In the genomic region with DNA sequence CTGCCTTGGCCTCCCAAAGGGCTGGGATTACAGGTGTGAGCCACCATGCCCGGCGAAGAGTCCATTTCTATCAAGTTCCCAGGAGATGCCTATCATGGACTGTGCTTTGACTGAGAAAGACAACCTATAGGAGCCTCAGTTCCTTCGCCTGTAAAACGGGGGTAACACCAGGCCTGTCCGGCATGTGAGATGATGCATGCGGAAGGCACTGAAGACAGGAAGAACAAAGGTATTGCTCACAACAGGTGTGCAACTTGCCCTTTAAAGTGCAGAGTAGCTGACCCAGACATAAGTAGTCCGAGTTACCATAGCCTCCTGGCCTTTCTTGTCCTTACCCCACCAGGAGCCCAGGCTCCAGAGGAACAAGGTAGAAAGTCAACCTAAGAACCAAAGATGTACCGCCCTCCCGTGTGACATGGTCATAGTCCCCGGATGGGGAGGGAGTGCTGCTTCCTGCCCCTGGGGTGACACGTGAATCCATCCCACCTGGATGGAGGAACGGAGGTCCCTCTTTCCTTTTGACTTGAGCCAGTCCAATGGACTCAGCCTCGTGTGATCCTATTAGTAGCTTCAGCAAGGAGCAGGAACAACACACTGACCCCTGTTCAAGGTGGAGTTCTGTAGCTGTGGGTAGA, we compare ENCODE assay signal across 13 cellular contexts.
DNase-seq lines count a peak whose midpoint lies in the region; ATAC-seq, FAIRE-seq and TF ChIP-seq lines count a peak whose summit lies in the region.
"Had no signal": no experiment of that assay in that cellular context is flagged by ENCODE, and none has a peak within 500 bp of the region (broad histone marks: within the 10 kb centered on the region; RNA-seq: fewer than 3 reads in every experiment).

No MANE protein-coding gene starts in this region.

- H3K4me2 ChIP-seq in IMR-90 (ENCODE audit: low read depth, low read length), result no peak overlapping the region

- H3K9ac ChIP-seq in IMR-90 (ENCODE audit: low read depth, low read length), result no peak overlapping the region
- H3K9ac ChIP-seq: BLaER1 treated with 17β-estradiol and CSF1 and Interleukin-3, amounts not matched to agents 10 nM and 100 nM had no signal

- H3K18ac ChIP-seq in IMR-90 (ENCODE audit: low read depth, low read length), result no peak overlapping the region

- no peak overlapping the region for H2AK5ac ChIP-seq in IMR-90 (ENCODE audit: low read depth, low read length)

- no peak overlapping the region for H4K8ac ChIP-seq in IMR-90 (ENCODE audit: low read depth in 2 of 2, low read length in 2 of 2)

- H3K56ac ChIP-seq in IMR-90 (ENCODE audit: extremely low read depth, insufficient read depth, low read length), result no peak overlapping the region

- in situ Hi-C loops in IMR-90 (cut with MboI; ENCODE audit: low sequenced_read_pairs), result loop anchor here (5.0 to 10.0 kb wide), 3 partner anchors 140 to 833 kb away; no protein-coding TSS in a partner anchor
- in situ Hi-C loops in GM13976 (cut with MboI; ENCODE audit: low sequenced_read_pairs, unreplicated experiment), result loop anchor here (25.0 kb wide), 1 partner anchor 175 kb away; no protein-coding TSS in a partner anchor

- intact Hi-C loops in activated CD8-positive, alpha-beta T cell treated with anti-CD3 and anti-CD28 coated beads for 36 hours (cut with micrococcal nuclease), result loop anchor here (5.0 kb wide), 1 partner anchor 175 kb away; no protein-coding TSS in a partner anchor
- intact Hi-C loops in IMR-90 (cut with micrococcal nuclease), result loop anchor here (5.0 to 10.0 kb wide), 5 partner anchors 250 to 830 kb away; partner anchors contain the start of gene FSTL4

- peaks cover 5% of the 10 kb centered on the region; the same call in 1 of the 2 replicates for H3K4me1 ChIP-seq in IMR-90 (ENCODE audit: control insufficient read depth, insufficient read depth, low read length)

- TF ChIP-seq POLR2A in IMR-90 (IDR thresholded peaks at IDR 0.05; ENCODE audit: low read depth, low read length), result no peak

- peaks cover 8% of the 10 kb centered on the region for H3K4me1 Mint-ChIP-seq in activated CD8-positive, alpha-beta T cell treated with anti-CD3 and anti-CD28 coated beads, Interleukin-2, amount 10 ng/mL, durations not matched to agents 7 days and 5 days (ENCODE audit: low read depth)
- H3K4me1 Mint-ChIP-seq in activated CD8-positive, alpha-beta T cell treated with anti-CD3 and anti-CD28 coated beads for 36 hours (ENCODE audit: low read depth), result peaks cover 23% of the 10 kb centered on the region
- H3K4me1 Mint-ChIP-seq in osteocyte (ENCODE audit: unreplicated experiment), result peaks cover 12% of the 10 kb centered on the region

- H2AFZ ChIP-seq in IMR-90 (replicated peaks; ENCODE audit: low read length, poor library complexity), result peak overlapping the region; percentile 16

- BruUV-seq in IMR-90 (replicated peaks; lab: Mats Ljungman, UMichigan), result no TSS peak

- H3K27me3 Mint-ChIP-seq in activated CD8-positive, alpha-beta T cell treated with anti-CD3 and anti-CD28 coated beads, Interleukin-2, amount 10 ng/mL, durations not matched to agents 7 days and 5 days (ENCODE audit: low read depth), result no peaks in the 10 kb centered on the region
- no peaks in the 10 kb centered on the region for H3K27me3 Mint-ChIP-seq in activated CD8-positive, alpha-beta T cell treated with anti-CD3 and anti-CD28 coated beads for 36 hours
- H3K27me3 Mint-ChIP-seq in osteocyte (ENCODE audit: unreplicated experiment), result no peaks in the 10 kb centered on the region

- H3K36me3 Mint-ChIP-seq in activated CD8-positive, alpha-beta T cell treated with anti-CD3 and anti-CD28 coated beads, Interleukin-2, amount 10 ng/mL, durations not matched to agents 7 days and 5 days (ENCODE audit: low read depth), result no peaks in the 10 kb centered on the region
- no peaks in the 10 kb centered on the region for H3K36me3 Mint-ChIP-seq in activated CD8-positive, alpha-beta T cell treated with anti-CD3 and anti-CD28 coated beads for 36 hours (ENCODE audit: low read depth)
- no peaks in the 10 kb centered on the region for H3K36me3 Mint-ChIP-seq in osteocyte (ENCODE audit: unreplicated experiment)
- H3K36me3 Mint-ChIP-seq: CD4-positive, CD25-positive, alpha-beta regulatory T cell had no signal

- no peak overlapping the region for H3K4me3 ChIP-seq in IMR-90 (ENCODE audit: insufficient read depth, low read depth, low read length)
- H3K4me3 ChIP-seq: BLaER1 treated with 17β-estradiol and CSF1 and Interleukin-3, amounts not matched to agents 10 nM and 100 nM had no signal

- no peak overlapping the region for H4K5ac ChIP-seq in IMR-90 (ENCODE audit: low read depth, low read length)

- no peak overlapping the region for H4K91ac ChIP-seq in IMR-90 (ENCODE audit: insufficient read depth, low read depth, low read length)

- DNase-seq in activated CD8-positive, alpha-beta T cell treated with anti-CD3 and anti-CD28 coated beads, Interleukin-2, amount 10 ng/mL, durations not matched to agents 7 days and 5 days, result peak; percentile 15
- DNase-seq in activated CD8-positive, alpha-beta T cell treated with anti-CD3 and anti-CD28 coated beads for 36 hours, result no peak
- DNase-seq in IMR-90 (no peak), osteocyte (ENCODE audit: extremely low spot score, unreplicated experiment) (peak; percentile 60), urothelium cell line (ENCODE audit: low spot score) (no peak), GM13976 (ENCODE audit: low spot score) (no peak), SIG-M5 (lab: John Stamatoyannopoulos, UW) (no peak)
- DNase-seq: CD4-positive, CD25-positive, alpha-beta regulatory T cell; DMS53 had no signal

- TF ChIP-seq RAD21 in IMR-90 (IDR thresholded peaks at IDR 0.05; ENCODE audit: low read length), result no peak

- 93% methylated on average over 7 of the region's 13 CpGs; no CpG with 5 or more reads in 1 of the 2 experiments for WGBS in IMR-90 (ENCODE audit: extremely low coverage in 2 of 2, insufficient read length in 1 of 2), 2 experiments

- no peak overlapping the region for H3K27ac ChIP-seq in IMR-90 (ENCODE audit: insufficient read depth, low read length)
- H3K27ac ChIP-seq: 22Rv1; BLaER1 treated with 17β-estradiol and CSF1 and Interleukin-3, amounts not matched to agents 10 nM and 100 nM; HL-60 had no signal

- no peak overlapping the region for H3K4ac ChIP-seq in IMR-90 (ENCODE audit: low read depth, low read length)

- H3K14ac ChIP-seq in IMR-90 (replicated peaks; ENCODE audit: low read depth, low read length), result no peak overlapping the region

- H3K9me3 ChIP-seq in IMR-90 (ENCODE audit: control insufficient read depth, insufficient read depth, low read length), result no peaks in the 10 kb centered on the region
- H3K9me3 ChIP-seq: BLaER1 treated with 17β-estradiol and CSF1 and Interleukin-3, amounts not matched to agents 10 nM and 100 nM had no signal

- no peaks in the 10 kb centered on the region for H3K9me3 Mint-ChIP-seq in activated CD8-positive, alpha-beta T cell treated with anti-CD3 and anti-CD28 coated beads, Interleukin-2, amount 10 ng/mL, durations not matched to agents 7 days and 5 days (ENCODE audit: insufficient read depth)
- H3K9me3 Mint-ChIP-seq in activated CD8-positive, alpha-beta T cell treated with anti-CD3 and anti-CD28 coated beads for 36 hours, result no peaks in the 10 kb centered on the region
- H3K9me3 Mint-ChIP-seq in osteocyte (ENCODE audit: unreplicated experiment), result no peaks in the 10 kb centered on the region

- H2BK5ac ChIP-seq in IMR-90 (ENCODE audit: low read depth, low read length, poor library complexity, severe bottlenecking), result no peak overlapping the region

- H3K23ac ChIP-seq in IMR-90 (ENCODE audit: low read depth, low read length), result no peak overlapping the region

- H3K9me1 ChIP-seq in IMR-90 (ENCODE audit: insufficient read depth, low read length), result no peaks in the 10 kb centered on the region; the same call in 1 of the 2 replicates

- no peak overlapping the region for H2AK9ac ChIP-seq in IMR-90 (replicated peaks; ENCODE audit: low read depth, low read length, poor library complexity)

- ATAC-seq in activated CD8-positive, alpha-beta T cell treated with anti-CD3 and anti-CD28 coated beads, Interleukin-2, amount 10 ng/mL, durations not matched to agents 7 days and 5 days, result no peak
- ATAC-seq in activated CD8-positive, alpha-beta T cell treated with anti-CD3 and anti-CD28 coated beads for 36 hours, result no peak
- no peak for ATAC-seq in IMR-90 (ENCODE audit: low read depth)

- H4K20me1 ChIP-seq in IMR-90 (ENCODE audit: insufficient read depth, low read length), result no peaks in the 10 kb centered on the region

- no peak overlapping the region for H3K27ac Mint-ChIP-seq in activated CD8-positive, alpha-beta T cell treated with anti-CD3 and anti-CD28 coated beads, Interleukin-2, amount 10 ng/mL, durations not matched to agents 7 days and 5 days
- H3K27ac Mint-ChIP-seq in activated CD8-positive, alpha-beta T cell treated with anti-CD3 and anti-CD28 coated beads for 36 hours, result no peak overlapping the region
- H3K27ac Mint-ChIP-seq in osteocyte (ENCODE audit: unreplicated experiment), result no peak overlapping the region
- H3K27ac Mint-ChIP-seq: CD4-positive, CD25-positive, alpha-beta regulatory T cell had no signal

- H2BK120ac ChIP-seq in IMR-90 (ENCODE audit: low read depth, low read length), result no peak overlapping the region

- peak; percentile 20 for FAIRE-seq in urothelium cell line (lab: Jason Lieb, UNC)
- FAIRE-seq: H54 had no signal

- dilution Hi-C loops in IMR-90 (cut with HindIII; ENCODE audit: low sequenced_read_pairs, unreplicated experiment), result no loop called here

- no peak overlapping the region for H3K4me3 Mint-ChIP-seq in activated CD8-positive, alpha-beta T cell treated with anti-CD3 and anti-CD28 coated beads, Interleukin-2, amount 10 ng/mL, durations not matched to agents 7 days and 5 days
- no peak overlapping the region for H3K4me3 Mint-ChIP-seq in activated CD8-positive, alpha-beta T cell treated with anti-CD3 and anti-CD28 coated beads for 36 hours
- no peak overlapping the region for H3K4me3 Mint-ChIP-seq in osteocyte (ENCODE audit: unreplicated experiment)
- H3K4me3 Mint-ChIP-seq: CD4-positive, CD25-positive, alpha-beta regulatory T cell had no signal

- no peaks in the 10 kb centered on the region for H3K36me3 ChIP-seq in IMR-90 (ENCODE audit: control insufficient read depth, insufficient read depth, low read length)
- H3K36me3 ChIP-seq: BLaER1 treated with 17β-estradiol and CSF1 and Interleukin-3, amounts not matched to agents 10 nM and 100 nM had no signal

- CTCF ChIA-PET in activated CD8-positive, alpha-beta T cell treated with anti-CD3 and anti-CD28 coated beads, Interleukin-2, amount 10 ng/mL, durations not matched to agents 7 days and 5 days (lab: Charles Lee), result interaction anchor here (1.0 to 1.5 kb wide), 4 partner anchors 9 to 312 kb away, joined by 3 to 7 read pairs (median 4); no protein-coding TSS in a partner anchor
- CTCF ChIA-PET in activated CD8-positive, alpha-beta T cell treated with anti-CD3 and anti-CD28 coated beads for 36 hours (lab: Charles Lee), result interaction anchor here (1.0 to 3.7 kb wide), 12 partner anchors 13 to 437 kb away, joined by 3 to 15 read pairs (median 4); no protein-coding TSS in a partner anchor
- CTCF ChIA-PET in IMR-90 (lab: Yijun Ruan, JAX), result interaction anchor here (0.6 to 2.1 kb wide), 7 partner anchors 11 to 757 kb away, joined by 3 to 5 read pairs (median 3); no protein-coding TSS in a partner anchor

- no peak for TF ChIP-seq CTCF in activated CD8-positive, alpha-beta T cell treated with anti-CD3 and anti-CD28 coated beads for 36 hours (IDR thresholded peaks at IDR 0.05)
- TF ChIP-seq CTCF in IMR-90 (conservative IDR thresholded peaks at IDR 0.05; ENCODE audit: low read depth, low read length) (no peak), osteocyte (IDR thresholded peaks at IDR 0.05) (no peak), GM13976 (IDR thresholded peaks at IDR 0.05; ENCODE audit: borderline replicate concordance, control extremely low read depth, extremely low read depth, insufficient read depth, missing control alignments) (no peak)

- no peak overlapping the region for H2BK15ac ChIP-seq in IMR-90 (ENCODE audit: low read depth, low read length)

- H3K79me1 ChIP-seq in IMR-90 (ENCODE audit: low read depth in 1 of 2, low read length in 2 of 2), result no peaks in the 10 kb centered on the region

- POLR2A ChIA-PET in activated CD8-positive, alpha-beta T cell treated with anti-CD3 and anti-CD28 coated beads, Interleukin-2, amount 10 ng/mL, durations not matched to agents 7 days and 5 days (lab: Charles Lee), result interaction anchor here (1.0 kb wide), 1 partner anchor 208 kb away, joined by 3 read pairs; no protein-coding TSS in a partner anchor
- POLR2A ChIA-PET in activated CD8-positive, alpha-beta T cell treated with anti-CD3 and anti-CD28 coated beads for 36 hours (lab: Charles Lee), result interaction anchor here (0.6 kb wide), 1 partner anchor 206 kb away, joined by 3 read pairs; no protein-coding TSS in a partner anchor
- POLR2A ChIA-PET in IMR-90 (lab: Charles Lee; ENCODE audit: unreplicated experiment), result interaction anchor here (0.6 kb wide), 1 partner anchor 110 kb away, joined by 3 read pairs; no protein-coding TSS in a partner anchor

- H3K27me3 ChIP-seq in IMR-90 (ENCODE audit: control insufficient read depth, insufficient read depth, low read length), result peaks cover 3% of the 10 kb centered on the region
- H3K27me3 ChIP-seq: BLaER1 treated with 17β-estradiol and CSF1 and Interleukin-3, amounts not matched to agents 10 nM and 100 nM had no signal

- no peak overlapping the region for H2BK20ac ChIP-seq in IMR-90 (ENCODE audit: low read depth, low read length)

Comparison
In these comparisons a context has a peak if more than half of its experiments do, and no peak if none do; other contexts are left out.
1. DNase-seq: peak in activated CD8-positive, alpha-beta T cell treated with anti-CD3 and anti-CD28 coated beads, Interleukin-2, amount 10 ng/mL, durations not matched to agents 7 days and 5 days (single experiment) and osteocyte (single experiment); none in activated CD8-positive, alpha-beta T cell treated with anti-CD3 and anti-CD28 coated beads for 36 hours (single experiment), IMR-90 (single experiment), urothelium cell line (single experiment), GM13976 (single experiment) and SIG-M5 (single experiment).